In the genomic region with DNA sequence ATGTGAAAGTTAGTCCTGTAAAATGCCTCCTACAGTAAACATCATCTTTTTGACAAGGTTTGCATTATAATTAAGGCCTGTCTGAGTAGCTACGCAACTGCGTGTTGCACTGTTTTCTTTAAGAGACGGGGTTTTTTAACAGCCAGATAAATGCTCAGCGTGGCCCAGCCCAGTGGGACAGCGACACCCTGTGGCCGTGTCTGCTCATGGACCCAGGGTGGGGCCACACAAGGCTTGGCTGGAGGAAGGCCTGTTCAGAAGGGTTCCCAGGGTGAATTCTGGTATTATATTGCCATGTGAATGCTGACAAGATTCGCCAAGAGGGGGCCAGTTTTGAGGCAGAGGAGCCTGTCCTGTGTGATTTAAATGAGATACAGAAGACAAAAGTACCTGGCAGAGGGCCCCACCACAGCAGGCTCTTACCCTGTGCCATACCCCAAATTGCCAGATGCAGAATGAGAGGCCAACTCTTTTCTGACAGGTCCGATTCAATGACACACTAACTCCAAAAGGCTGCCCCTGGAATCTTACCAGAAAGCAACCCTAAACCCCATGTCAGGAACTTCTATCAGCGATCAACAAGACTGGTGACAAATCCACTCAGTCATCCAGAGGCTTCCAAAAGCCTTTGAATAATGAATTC, we compare ENCODE assay signal across 9 cellular contexts.
DNase-seq lines count a peak whose midpoint lies in the region; ATAC-seq and TF ChIP-seq lines count a peak whose summit lies in the region.
"Had no signal": no experiment of that assay in that cellular context is flagged by ENCODE, and none has a peak within 500 bp of the region (broad histone marks: within the 10 kb centered on the region; RNA-seq: fewer than 3 reads in every experiment).

No MANE protein-coding gene starts in this region.

- POLR2A ChIA-PET in activated CD4-positive, alpha-beta T cell treated with anti-CD3 and anti-CD28 coated beads, Interleukin-2, amount 10 ng/mL, durations not matched to agents 7 days and 5 days (lab: Charles Lee) = no interaction called here

- TF ChIP-seq CTCF in esophagus muscularis mucosa (IDR thresholded peaks at IDR 0.05) (peak; percentile 24 to 45 (median 26)), omental fat pad (IDR thresholded peaks at IDR 0.05) (no peak)

- H3K9me3 Mint-ChIP-seq in activated CD4-positive, alpha-beta T cell treated with anti-CD3 and anti-CD28 coated beads, Interleukin-2, amount 10 ng/mL, durations not matched to agents 7 days and 5 days = no peaks in the 10 kb centered on the region

- intact Hi-C loops in esophagus muscularis mucosa (cut with DNase I) = no loop called here

- no peak overlapping the region for H3K27ac ChIP-seq in esophagus muscularis mucosa (replicated peaks in 1 of 4)
- H3K27ac ChIP-seq: parathyroid adenoma had no signal

- TF ChIP-seq POLR2A in esophagus muscularis mucosa (IDR thresholded peaks at IDR 0.05; ENCODE audit: low read depth) = no peak

- peak; percentile 19 for DNase-seq in COLO829 (ENCODE audit: low spot score)
- peak; percentile 9 for DNase-seq in GM19240 (ENCODE audit: insufficient read length, low spot score)
- DNase-seq in HuH-7.5 (ENCODE audit: low spot score) = peak; percentile 24
- DNase-seq in activated CD4-positive, alpha-beta T cell treated with anti-CD3 and anti-CD28 coated beads, Interleukin-2, amount 10 ng/mL, durations not matched to agents 7 days and 5 days = peak; percentile 40
- DNase-seq in esophagus muscularis mucosa (ENCODE audit: extremely low spot score) = no peak
- DNase-seq in omental fat pad (ENCODE audit: low spot score) = peak; percentile 31
- no peak for DNase-seq in NCI-H1694 (lab: John Stamatoyannopoulos, UW)

- ATAC-seq in omental fat pad (ENCODE audit: low FRiP score) (no peak), GM19324 (IDR thresholded peaks at IDR 0.05; ENCODE audit: low FRiP score, unreplicated experiment) (no peak)

- CTCF ChIA-PET in activated CD4-positive, alpha-beta T cell treated with anti-CD3 and anti-CD28 coated beads, Interleukin-2, amount 10 ng/mL, durations not matched to agents 7 days and 5 days (lab: Charles Lee) = interaction anchor here (0.7 kb wide), 1 partner anchor 67 kb away, joined by 3 read pairs; no protein-coding TSS in a partner anchor

- TF ChIP-seq EP300 in esophagus muscularis mucosa (IDR thresholded peaks at IDR 0.05) = no peak

- peaks cover 3% of the 10 kb centered on the region for H3K27me3 Mint-ChIP-seq in activated CD4-positive, alpha-beta T cell treated with anti-CD3 and anti-CD28 coated beads, Interleukin-2, amount 10 ng/mL, durations not matched to agents 7 days and 5 days

- H3K27me3 ChIP-seq in esophagus muscularis mucosa = peaks cover 0 to 14% (median 0%) of the 10 kb centered on the region in 4 donors

- no peaks in the 10 kb centered on the region for H3K4me1 Mint-ChIP-seq in activated CD4-positive, alpha-beta T cell treated with anti-CD3 and anti-CD28 coated beads, Interleukin-2, amount 10 ng/mL, durations not matched to agents 7 days and 5 days

- H3K36me3 Mint-ChIP-seq in activated CD4-positive, alpha-beta T cell treated with anti-CD3 and anti-CD28 coated beads, Interleukin-2, amount 10 ng/mL, durations not matched to agents 7 days and 5 days (ENCODE audit: low read depth) = no peaks in the 10 kb centered on the region

- no peak overlapping the region for H3K4me3 Mint-ChIP-seq in activated CD4-positive, alpha-beta T cell treated with anti-CD3 and anti-CD28 coated beads, Interleukin-2, amount 10 ng/mL, durations not matched to agents 7 days and 5 days

- no peak overlapping the region for H3K4me3 ChIP-seq in esophagus muscularis mucosa

- no peaks in the 10 kb centered on the region for H3K36me3 ChIP-seq in esophagus muscularis mucosa

- no peaks in the 10 kb centered on the region for H3K4me1 ChIP-seq in esophagus muscularis mucosa
- H3K4me1 ChIP-seq: parathyroid adenoma had no signal

- peaks cover 0 to 14% (median 3%) of the 10 kb centered on the region in 4 donors for H3K9me3 ChIP-seq in esophagus muscularis mucosa

- WGBS in esophagus muscularis mucosa = 33% methylated on average over 9 of the region's 9 CpGs

- no peak overlapping the region for H3K27ac Mint-ChIP-seq in activated CD4-positive, alpha-beta T cell treated with anti-CD3 and anti-CD28 coated beads, Interleukin-2, amount 10 ng/mL, durations not matched to agents 7 days and 5 days

Comparison
In these comparisons a context has a peak if more than half of its experiments do, and no peak if none do; other contexts are left out.
1. DNase-seq: peak in COLO829 (single experiment), GM19240 (single experiment), HuH-7.5 (single experiment), activated CD4-positive, alpha-beta T cell treated with anti-CD3 and anti-CD28 coated beads, Interleukin-2, amount 10 ng/mL, durations not matched to agents 7 days and 5 days (single experiment) and omental fat pad (single experiment); none in esophagus muscularis mucosa (single experiment) and NCI-H1694 (single experiment).
2. CTCF ChIP-seq: peak in esophagus muscularis mucosa (3 of 3); none in omental fat pad (0 of 3).